In genomic region chr5:175098301-175098700, GRCh38 we compare ENCODE assay signal across 17 cellular contexts.
A peak's percentile ranks its signal among the peaks of the same experiment; 100 is the strongest.
DNase-seq lines count a peak whose midpoint lies in the region; ATAC-seq and TF ChIP-seq lines count a peak whose summit lies in the region.
"Had no signal": no experiment of that assay in that cellular context is flagged by ENCODE, and none has a peak within 500 bp of the region (broad histone marks: within the 10 kb centered on the region; RNA-seq: fewer than 3 reads in every experiment).

No MANE protein-coding gene starts in this region.

- ATAC-seq in GM18858 (IDR thresholded peaks at IDR 0.05; ENCODE audit: unreplicated experiment) = no peak
- no peak for ATAC-seq in HG03571 (IDR thresholded peaks at IDR 0.05; ENCODE audit: unreplicated experiment)
- ATAC-seq: A549; CD8-positive, alpha-beta T cell; GM23338; HCT116 had no signal

- H3K4me2 ChIP-seq in neural cell (ENCODE audit: low read length) = no peak overlapping the region
- H3K4me2 ChIP-seq: A549, GM23338 had no signal

- no peaks in the 10 kb centered on the region for H4K20me1 ChIP-seq in neural cell (ENCODE audit: insufficient read depth)

- no peaks in the 10 kb centered on the region for H3K9me2 ChIP-seq in neural cell (ENCODE audit: insufficient read depth, low read length)

- H3F3A ChIP-seq in neural cell (ENCODE audit: insufficient read depth, low read length, poor library complexity, severe bottlenecking) = no peaks in the 10 kb centered on the region

- no peak for TF ChIP-seq CTCF in neural cell (IDR thresholded peaks at IDR 0.05; ENCODE audit: poor library complexity, severe bottlenecking)

- no peaks in the 10 kb centered on the region for H3K27me3 ChIP-seq in neural cell (ENCODE audit: insufficient read depth, low read depth, low read length)

- peak; percentile 51 for TF ChIP-seq EP300 in neural cell (conservative IDR thresholded peaks at IDR 0.05; ENCODE audit: poor library complexity, severe bottlenecking)

- no peak overlapping the region for H2AFZ ChIP-seq in neural cell (ENCODE audit: low read depth, low read length)
- H2AFZ ChIP-seq: GM23338 had no signal

- peak; percentile 24 for DNase-seq in NCI-H748 (lab: John Stamatoyannopoulos, UW; ENCODE audit: unreplicated experiment)
- no peak for DNase-seq in NCI-H748 treated with DMSO at 0.1 percent for 48 hours (lab: John Stamatoyannopoulos, UW)
- DNase-seq in NCI-H82 (lab: John Stamatoyannopoulos, UW) = peak; percentile 65
- no peak for DNase-seq in ACHN
- DNase-seq: 8988T; C1 segment of cervical spinal cord; Caco-2; CD8-positive, alpha-beta T cell; DMS153; DND-41; H9 had no signal

- no peaks in the 10 kb centered on the region for H3K36me3 ChIP-seq in neural cell (ENCODE audit: insufficient read depth, low read length)

- peak overlapping the region; percentile 66 for H3K27ac ChIP-seq in neural cell (ENCODE audit: low read length)
- H3K27ac ChIP-seq: A549 had no signal

- H3K9me3 ChIP-seq in neural cell (ENCODE audit: low read length) = no peaks in the 10 kb centered on the region
- H3K9me3 ChIP-seq: Caco-2 had no signal

- no peaks in the 10 kb centered on the region for H3K79me2 ChIP-seq in neural cell (replicated peaks; ENCODE audit: insufficient read depth, low read length)

- H3K4me3 ChIP-seq in neural cell (ENCODE audit: low read length) = peak overlapping the region; percentile 5
- H3K4me3 ChIP-seq: A549, GM23338 had no signal

- TF ChIP-seq RAD21 in neural cell (conservative IDR thresholded peaks at IDR 0.05) = no peak

- in situ Hi-C loops in ACHN (cut with HindIII; ENCODE audit: low pct_ligation_motif_present, low pct_unique_long_range_greater_than_20kb, low sequenced_read_pairs) = no loop called here

- no peak overlapping the region for H3K9ac ChIP-seq in neural cell (ENCODE audit: low read length)

TF ChIP-seq in neural cell, 6 proteins besides CTCF, POLR2A, EP300 and RAD21:
- TF ChIP-seq REST (IDR thresholded peaks at IDR 0.05; ENCODE audit: borderline replicate concordance) (no peak), SMC3 (conservative IDR thresholded peaks at IDR 0.05; ENCODE audit: poor library complexity) (no peak), MXI1 (conservative IDR thresholded peaks at IDR 0.05; ENCODE audit: poor library complexity, severe bottlenecking) (no peak), TAF1 (IDR thresholded peaks at IDR 0.05; ENCODE audit: low read depth) (no peak), EZH2 (IDR thresholded peaks at IDR 0.05; ENCODE audit: borderline replicate concordance, insufficient read depth, low read length, poor library complexity, severe bottlenecking) (no peak), POLR2AphosphoS5 (IDR thresholded peaks at IDR 0.05) (peak; percentile 32)

Comparison
In these comparisons a context has a peak if more than half of its experiments do, and no peak if none do; other contexts are left out.
1. DNase-seq: peak in NCI-H748 (single experiment) and NCI-H82 (single experiment); none in NCI-H748 treated with DMSO at 0.1 percent for 48 hours (single experiment) and ACHN (single experiment).